In the genomic region with DNA sequence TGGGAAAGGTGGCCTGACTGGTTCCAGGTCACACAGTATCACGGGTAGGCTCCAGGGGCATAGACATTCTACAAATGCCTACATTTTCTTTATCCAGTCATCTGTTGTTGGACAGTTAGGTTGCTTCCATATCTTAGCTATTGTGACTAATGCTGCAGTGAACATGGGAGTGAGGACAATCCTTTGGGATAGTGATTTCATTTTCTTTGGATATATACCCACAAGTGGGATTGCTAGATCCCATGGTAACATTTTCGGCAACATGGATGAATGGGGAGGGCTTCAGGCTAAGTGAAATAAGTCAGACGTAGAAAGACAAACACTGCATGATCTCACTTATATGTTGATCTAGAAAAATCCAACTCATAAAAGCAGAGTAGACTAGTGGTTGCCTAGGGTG, we compare ENCODE assay signal across 22 cellular contexts.
"Had no signal": no experiment of that assay in that cellular context is flagged by ENCODE, and none has a peak within 500 bp of the region (broad histone marks: within the 10 kb centered on the region; RNA-seq: fewer than 3 reads in every experiment).

No MANE protein-coding gene starts in this region.

- ATAC-seq: activated CD8-positive, alpha-beta T cell treated with anti-CD3 and anti-CD28 coated beads, Interleukin-2, amount 10 ng/mL, durations not matched to agents 7 days and 5 days; activated naive CD4-positive, alpha-beta T cell treated with anti-CD3 and anti-CD28 coated beads, Interleukin-2, amount 50 U/mL, for 72 hours; activated naive CD8-positive, alpha-beta T cell treated with anti-CD3 and anti-CD28 coated beads, Interleukin-2, amount 50 U/mL, for 24 hours; K562 had no signal

- H3K9me3 ChIP-seq: ascending aorta had no signal

- H3K4me3 Mint-ChIP-seq: activated CD8-positive, alpha-beta T cell treated with anti-CD3 and anti-CD28 coated beads, Interleukin-2, amount 10 ng/mL, durations not matched to agents 7 days and 5 days; activated naive CD8-positive, alpha-beta T cell treated with anti-CD3 and anti-CD28 coated beads, Interleukin-2, amount 50 U/mL, for 24 hours; brain; T-helper 1 cell treated with Interleukin-12 subunit alpha and Interleukin-12 subunit beta and Interleukin-4 antibody, amounts not matched to agents 30 μg/mL and 1 μg/mL, for 36 hours; WTC11 had no signal

- H3K27ac Mint-ChIP-seq: activated CD8-positive, alpha-beta T cell treated with anti-CD3 and anti-CD28 coated beads, Interleukin-2, amount 10 ng/mL, durations not matched to agents 7 days and 5 days; activated naive CD4-positive, alpha-beta T cell treated with anti-CD3 and anti-CD28 coated beads, Interleukin-2, amount 50 U/mL, for 72 hours; activated naive CD8-positive, alpha-beta T cell treated with anti-CD3 and anti-CD28 coated beads, Interleukin-2, amount 50 U/mL, for 24 hours; T-helper 1 cell treated with Interleukin-12 subunit alpha and Interleukin-12 subunit beta and Interleukin-4 antibody, amounts not matched to agents 30 μg/mL and 1 μg/mL, for 36 hours; WTC11 had no signal

- H2AFZ ChIP-seq: PC-9 had no signal

- H3K4me3 ChIP-seq: ascending aorta, K562, PC-9 had no signal

- H3K4me2 ChIP-seq: PC-9 had no signal

- H3K27me3 Mint-ChIP-seq: activated naive CD8-positive, alpha-beta T cell treated with anti-CD3 and anti-CD28 coated beads, Interleukin-2, amount 50 U/mL, for 24 hours; brain had no signal

- H3K4me1 ChIP-seq: ascending aorta had no signal

- H3K4me1 Mint-ChIP-seq: activated naive CD8-positive, alpha-beta T cell treated with anti-CD3 and anti-CD28 coated beads, Interleukin-2, amount 50 U/mL, for 24 hours had no signal

- H3K36me3 Mint-ChIP-seq: brain, WTC11 had no signal

- H3K36me3 ChIP-seq: ascending aorta had no signal

- DNase-seq: activated CD4-positive, alpha-beta T cell treated with anti-CD3 and anti-CD28 coated beads for 48 hours; activated CD4-positive, alpha-beta T cell treated with anti-CD3 and anti-CD28 coated beads, Interleukin-2, amount 50 U/mL, for 4 hours; activated CD4-positive, CD25-positive, alpha-beta regulatory T cell treated with anti-CD3 and anti-CD28 coated beads, Interleukin-2, amount 50 U/mL, for 72 hours; activated CD8-positive, alpha-beta memory T cell treated with anti-CD3 and anti-CD28 coated beads, Interleukin-2, amount 50 U/mL, for 48 hours; activated CD8-positive, alpha-beta T cell treated with anti-CD3 and anti-CD28 coated beads, Interleukin-2, amount 10 ng/mL, durations not matched to agents 7 days and 5 days; activated effector memory CD4-positive, alpha-beta T cell treated with anti-CD3 and anti-CD28 coated beads, Interleukin-2, amount 50 U/mL, for 16 hours; activated naive CD4-positive, alpha-beta T cell treated with Interleukin-2 at 50 U/mL for 16 hours; activated naive CD8-positive, alpha-beta T cell treated with anti-CD3 and anti-CD28 coated beads, Interleukin-2, amount 50 U/mL, for 24 hours; activated T-cell treated with anti-CD3 and anti-CD28 coated beads, Interleukin-2, amount 50 U/mL, for 1 hour; amniotic stem cell; NCI-H2227 treated with DMSO at 0.1 percent for 48 hours; NCI-H446 treated with DMSO at 0.1 percent for 48 hours; NCI-H524 treated with DMSO at 0.1 percent for 48 hours; PC-9; SHP77 treated with DMSO at 0.1 percent for 48 hours; T-helper 9 cell had no signal

- H3K27ac ChIP-seq: ascending aorta, PC-9 had no signal

- H3K27me3 ChIP-seq: ascending aorta had no signal
